Comparison of ENCODE assay signal across 20 cellular contexts in genomic region chr12:79900951-79901350, GRCh38.
"Had no signal": no experiment of that assay in that cellular context is flagged by ENCODE, and none has a peak within 500 bp of the region (broad histone marks: within the 10 kb centered on the region; RNA-seq: fewer than 3 reads in every experiment).

No MANE protein-coding gene starts in this region.

- H3K4me3 ChIP-seq: K562 had no signal

- H3K9me3 ChIP-seq: SK-N-SH had no signal

- DNase-seq: activated CD4-positive, alpha-beta T cell treated with anti-CD3 and anti-CD28 coated beads for 4 hours; activated CD8-positive, alpha-beta memory T cell treated with anti-CD3 and anti-CD28 coated beads, Interleukin-2, amount 50 U/mL, for 48 hours; activated CD8-positive, alpha-beta T cell treated with anti-CD3 and anti-CD28 coated beads, Interleukin-2, amount 10 ng/mL, durations not matched to agents 7 days and 5 days; activated naive CD4-positive, alpha-beta T cell treated with anti-CD3 and anti-CD28 coated beads, Interleukin-2, amount 50 U/mL, for 16 hours; activated naive CD8-positive, alpha-beta T cell treated with anti-CD3 and anti-CD28 coated beads, Interleukin-2, amount 10 ng/mL, durations not matched to agents 7 days and 5 days; activated T-cell treated with anti-CD3 and anti-CD28 coated beads, Interleukin-2, amount 50 U/mL, for 1 hour; aorta; Karpas-422; NCI-H1092; NCI-H1417 treated with DMSO at 0.1 percent for 48 hours; NCI-H1694; NCI-H2029; NCI-H2107; NCI-H2171 treated with DMSO at 0.1 percent for 48 hours; NCI-H226; NCI-H510A; NCI-H526 treated with DMSO at 0.1 percent for 48 hours; NCI-H82; SK-N-SH had no signal

- H3K4me2 ChIP-seq: SK-N-SH had no signal

- H3K9me2 ChIP-seq: SK-N-SH had no signal

- H3K9ac ChIP-seq: SK-N-SH had no signal
